In genomic region chr22:22425783-22426624, GRCh38 we compare ENCODE assay signal across 14 cellular contexts.
"Had no signal": no experiment of that assay in that cellular context is flagged by ENCODE, and none has a peak within 500 bp of the region (broad histone marks: within the 10 kb centered on the region; RNA-seq: fewer than 3 reads in every experiment).

No MANE protein-coding gene starts in this region.

- DNase-seq: activated CD4-positive, alpha-beta T cell treated with anti-CD3 and anti-CD28 coated beads, Interleukin-2, amount 10 ng/mL, durations not matched to agents 7 days and 5 days; activated naive CD8-positive, alpha-beta T cell treated with anti-CD3 and anti-CD28 coated beads, Interleukin-2, amount 10 ng/mL, durations not matched to agents 7 days and 5 days; brain microvascular endothelial cell; cerebellar nuclear complex; effector memory CD4-positive, alpha-beta T cell; foreskin keratinocyte; immature natural killer cell; lower lobe of right lung; nucleus accumbens; right lobe of liver; stomach; T-helper 17 cell had no signal

- ATAC-seq: foreskin keratinocyte; lower lobe of right lung; natural killer cell treated with Interleukin-12 subunit alpha and Interleukin-12 subunit beta and Interleukin-15 and Interleukin-18, amount 100 ng/mL, for 72 hours; T-helper 17 cell had no signal

- H3K36me3 ChIP-seq: brain microvascular endothelial cell, lower lobe of right lung, right lobe of liver, stomach had no signal

- H3K27me3 ChIP-seq: right lobe of liver had no signal

- H3K9me3 ChIP-seq: lower lobe of right lung, right lobe of liver, stomach had no signal

- H3K4me1 ChIP-seq: foreskin keratinocyte, lower lobe of right lung, right lobe of liver, stomach had no signal

- H3K27ac Mint-ChIP-seq: activated CD4-positive, alpha-beta T cell treated with anti-CD3 and anti-CD28 coated beads, Interleukin-2, amount 10 ng/mL, durations not matched to agents 7 days and 5 days; activated naive CD8-positive, alpha-beta T cell treated with anti-CD3 and anti-CD28 coated beads, Interleukin-2, amount 10 ng/mL, durations not matched to agents 7 days and 5 days; immature natural killer cell; natural killer cell treated with Interleukin-12 subunit alpha and Interleukin-12 subunit beta and Interleukin-15 and Interleukin-18, amount 100 ng/mL, for 72 hours; T-helper 17 cell had no signal

- H3K27ac ChIP-seq: brain microvascular endothelial cell, foreskin keratinocyte, lower lobe of right lung, right lobe of liver, stomach had no signal

- H3K9me3 Mint-ChIP-seq: activated CD4-positive, alpha-beta T cell treated with anti-CD3 and anti-CD28 coated beads, Interleukin-2, amount 10 ng/mL, durations not matched to agents 7 days and 5 days; activated naive CD8-positive, alpha-beta T cell treated with anti-CD3 and anti-CD28 coated beads, Interleukin-2, amount 10 ng/mL, durations not matched to agents 7 days and 5 days; immature natural killer cell; natural killer cell treated with Interleukin-12 subunit alpha and Interleukin-12 subunit beta and Interleukin-15 and Interleukin-18, amount 100 ng/mL, for 72 hours had no signal

- FAIRE-seq: TTC549 had no signal

- H3K4me1 Mint-ChIP-seq: activated CD4-positive, alpha-beta T cell treated with anti-CD3 and anti-CD28 coated beads, Interleukin-2, amount 10 ng/mL, durations not matched to agents 7 days and 5 days; activated naive CD8-positive, alpha-beta T cell treated with anti-CD3 and anti-CD28 coated beads, Interleukin-2, amount 10 ng/mL, durations not matched to agents 7 days and 5 days had no signal

- H3K36me3 Mint-ChIP-seq: activated naive CD8-positive, alpha-beta T cell treated with anti-CD3 and anti-CD28 coated beads, Interleukin-2, amount 10 ng/mL, durations not matched to agents 7 days and 5 days; immature natural killer cell; natural killer cell treated with Interleukin-12 subunit alpha and Interleukin-12 subunit beta and Interleukin-15 and Interleukin-18, amount 100 ng/mL, for 72 hours had no signal

- H3K4me3 ChIP-seq: lower lobe of right lung, right lobe of liver, stomach had no signal

- H3K4me3 Mint-ChIP-seq: activated CD4-positive, alpha-beta T cell treated with anti-CD3 and anti-CD28 coated beads, Interleukin-2, amount 10 ng/mL, durations not matched to agents 7 days and 5 days; activated naive CD8-positive, alpha-beta T cell treated with anti-CD3 and anti-CD28 coated beads, Interleukin-2, amount 10 ng/mL, durations not matched to agents 7 days and 5 days; immature natural killer cell; natural killer cell treated with Interleukin-12 subunit alpha and Interleukin-12 subunit beta and Interleukin-15 and Interleukin-18, amount 100 ng/mL, for 72 hours; T-helper 17 cell had no signal
